In the genomic region with DNA sequence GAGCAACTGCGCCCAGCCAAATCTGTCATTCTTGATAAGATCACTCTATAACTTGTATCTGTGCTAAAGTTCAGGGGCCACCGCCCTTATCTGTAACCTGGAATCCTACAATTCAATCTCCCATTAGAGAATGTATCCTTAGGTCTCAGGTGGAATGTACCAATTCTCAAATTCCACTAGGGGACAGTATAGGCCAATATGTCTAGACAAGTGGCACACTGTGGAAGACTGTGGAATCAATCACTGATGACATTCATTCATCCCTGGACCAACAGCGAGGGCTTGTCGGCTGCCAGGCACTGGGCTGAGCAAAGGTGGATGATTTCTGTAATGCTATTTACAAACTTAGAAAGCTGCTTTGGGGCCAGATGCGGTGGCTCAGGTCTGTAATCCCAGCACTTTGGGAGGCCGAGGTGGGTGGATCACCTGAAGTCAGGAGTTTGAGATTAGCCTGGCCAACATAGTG, we compare ENCODE assay signal across 8 cellular contexts. TPM values are rescaled to one million over a fixed set of nuclear protein-coding genes. Genes with fewer than 3 reads are reported as not detected.
DNase-seq lines count a peak whose midpoint lies in the region; ATAC-seq and TF ChIP-seq lines count a peak whose summit lies in the region.

No MANE protein-coding gene starts in this region.

- H3K27ac Mint-ChIP-seq in stimulated activated effector memory CD8-positive, alpha-beta T cell treated with anti-CD3 and anti-CD28 coated beads, Interleukin-12 subunit alpha, Interleukin-12 subunit beta, amount 100 ng/mL, for 72 hours = no peak overlapping the region

- no peak overlapping the region for H3K27ac ChIP-seq in foreskin keratinocyte

- H3K36me3 Mint-ChIP-seq in stimulated activated effector memory CD8-positive, alpha-beta T cell treated with anti-CD3 and anti-CD28 coated beads, Interleukin-12 subunit alpha, Interleukin-12 subunit beta, amount 100 ng/mL, for 72 hours = no peaks in the 10 kb centered on the region

- TF ChIP-seq CTCF in foreskin keratinocyte (conservative IDR thresholded peaks at IDR 0.05) = peak; percentile 91

- DNase-seq in NOMO-1 treated with DMSO at 0.1 percent for 48 hours (lab: John Stamatoyannopoulos, UW; ENCODE audit: unreplicated experiment) (peak; percentile 38), NOMO-1 treated with dmso at 0.1 percent for 144 hours (lab: John Stamatoyannopoulos, UW; ENCODE audit: unreplicated experiment) (no peak), foreskin keratinocyte (peak in 1 of 2 donors; percentile 58), retina (no peak), amygdala (lab: John Stamatoyannopoulos, UW) (no peak)
- no peak for DNase-seq in stimulated activated effector memory CD8-positive, alpha-beta T cell treated with anti-CD3 and anti-CD28 coated beads, Interleukin-12 subunit alpha, Interleukin-12 subunit beta, amount 100 ng/mL, for 72 hours (ENCODE audit: low spot score in 2 of 2)

- no peaks in the 10 kb centered on the region for H3K9me3 Mint-ChIP-seq in stimulated activated effector memory CD8-positive, alpha-beta T cell treated with anti-CD3 and anti-CD28 coated beads, Interleukin-12 subunit alpha, Interleukin-12 subunit beta, amount 100 ng/mL, for 72 hours

- ATAC-seq in HG03432 (IDR thresholded peaks at IDR 0.05; ENCODE audit: unreplicated experiment) = peak; percentile 61
- ATAC-seq in SK-N-SH treated with all-trans-retinoic acid at 6 μM for 48 hours = peak; percentile 95
- peak; percentile 89 for ATAC-seq in foreskin keratinocyte
- peak; percentile 76 for ATAC-seq in stimulated activated effector memory CD8-positive, alpha-beta T cell treated with anti-CD3 and anti-CD28 coated beads, Interleukin-12 subunit alpha, Interleukin-12 subunit beta, amount 100 ng/mL, for 72 hours

- H3K27me3 ChIP-seq in foreskin keratinocyte = no peaks in the 10 kb centered on the region

- no peak overlapping the region for H3K4me3 Mint-ChIP-seq in stimulated activated effector memory CD8-positive, alpha-beta T cell treated with anti-CD3 and anti-CD28 coated beads, Interleukin-12 subunit alpha, Interleukin-12 subunit beta, amount 100 ng/mL, for 72 hours

- no peaks in the 10 kb centered on the region for H3K4me1 Mint-ChIP-seq in stimulated activated effector memory CD8-positive, alpha-beta T cell treated with anti-CD3 and anti-CD28 coated beads, Interleukin-12 subunit alpha, Interleukin-12 subunit beta, amount 100 ng/mL, for 72 hours

- no peaks in the 10 kb centered on the region for H3K4me1 ChIP-seq in foreskin keratinocyte

TF ChIP-seq in SK-N-SH treated with all-trans-retinoic acid at 6 μM for 48 hours, 23 proteins besides CTCF, POLR2A, EP300 and RAD21:
- no peak for TF ChIP-seq ZC3H10 (CRISPR knock-in tag; IDR thresholded peaks at IDR 0.05)
- TF ChIP-seq, protein P1, sequence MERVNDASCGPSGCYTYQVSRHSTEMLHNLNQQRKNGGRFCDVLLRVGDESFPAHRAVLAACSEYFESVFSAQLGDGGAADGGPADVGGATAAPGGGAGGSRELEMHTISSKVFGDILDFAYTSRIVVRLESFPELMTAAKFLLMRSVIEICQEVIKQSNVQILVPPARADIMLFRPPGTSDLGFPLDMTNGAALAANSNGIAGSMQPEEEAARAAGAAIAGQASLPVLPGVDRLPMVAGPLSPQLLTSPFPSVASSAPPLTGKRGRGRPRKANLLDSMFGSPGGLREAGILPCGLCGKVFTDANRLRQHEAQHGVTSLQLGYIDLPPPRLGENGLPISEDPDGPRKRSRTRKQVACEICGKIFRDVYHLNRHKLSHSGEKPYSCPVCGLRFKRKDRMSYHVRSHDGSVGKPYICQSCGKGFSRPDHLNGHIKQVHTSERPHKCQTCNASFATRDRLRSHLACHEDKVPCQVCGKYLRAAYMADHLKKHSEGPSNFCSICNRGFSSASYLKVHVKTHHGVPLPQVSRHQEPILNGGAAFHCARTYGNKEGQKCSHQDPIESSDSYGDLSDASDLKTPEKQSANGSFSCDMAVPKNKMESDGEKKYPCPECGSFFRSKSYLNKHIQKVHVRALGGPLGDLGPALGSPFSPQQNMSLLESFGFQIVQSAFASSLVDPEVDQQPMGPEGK (CRISPR knock-in tag; IDR thresholded peaks at IDR 0.05; ENCODE audit: borderline replicate concordance) = no peak
- no peak for TF ChIP-seq ESRRG (CRISPR knock-in tag; IDR thresholded peaks at IDR 0.05)
- no peak for TF ChIP-seq ARNTL (CRISPR knock-in tag; IDR thresholded peaks at IDR 0.05; ENCODE audit: borderline replicate concordance, low read depth)
- no peak for TF ChIP-seq GLIS3 (CRISPR knock-in tag; IDR thresholded peaks at IDR 0.05)
- no peak for TF ChIP-seq ZFP30 (CRISPR knock-in tag; IDR thresholded peaks at IDR 0.05)
- TF ChIP-seq RARB (CRISPR knock-in tag; IDR thresholded peaks at IDR 0.05) = no peak
- no peak for TF ChIP-seq OSR1 (CRISPR knock-in tag; IDR thresholded peaks at IDR 0.05)
- TF ChIP-seq SNAI2 (CRISPR knock-in tag; IDR thresholded peaks at IDR 0.05) = no peak
- TF ChIP-seq, protein P2, sequence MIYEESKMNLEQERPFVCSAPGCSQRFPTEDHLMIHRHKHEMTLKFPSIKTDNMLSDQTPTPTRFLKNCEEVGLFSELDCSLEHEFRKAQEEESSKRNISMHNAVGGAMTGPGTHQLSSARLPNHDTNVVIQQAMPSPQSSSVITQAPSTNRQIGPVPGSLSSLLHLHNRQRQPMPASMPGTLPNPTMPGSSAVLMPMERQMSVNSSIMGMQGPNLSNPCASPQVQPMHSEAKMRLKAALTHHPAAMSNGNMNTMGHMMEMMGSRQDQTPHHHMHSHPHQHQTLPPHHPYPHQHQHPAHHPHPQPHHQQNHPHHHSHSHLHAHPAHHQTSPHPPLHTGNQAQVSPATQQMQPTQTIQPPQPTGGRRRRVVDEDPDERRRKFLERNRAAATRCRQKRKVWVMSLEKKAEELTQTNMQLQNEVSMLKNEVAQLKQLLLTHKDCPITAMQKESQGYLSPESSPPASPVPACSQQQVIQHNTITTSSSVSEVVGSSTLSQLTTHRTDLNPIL (CRISPR knock-in tag; IDR thresholded peaks at IDR 0.05; ENCODE audit: low read depth) = no peak
- TF ChIP-seq, protein P3, sequence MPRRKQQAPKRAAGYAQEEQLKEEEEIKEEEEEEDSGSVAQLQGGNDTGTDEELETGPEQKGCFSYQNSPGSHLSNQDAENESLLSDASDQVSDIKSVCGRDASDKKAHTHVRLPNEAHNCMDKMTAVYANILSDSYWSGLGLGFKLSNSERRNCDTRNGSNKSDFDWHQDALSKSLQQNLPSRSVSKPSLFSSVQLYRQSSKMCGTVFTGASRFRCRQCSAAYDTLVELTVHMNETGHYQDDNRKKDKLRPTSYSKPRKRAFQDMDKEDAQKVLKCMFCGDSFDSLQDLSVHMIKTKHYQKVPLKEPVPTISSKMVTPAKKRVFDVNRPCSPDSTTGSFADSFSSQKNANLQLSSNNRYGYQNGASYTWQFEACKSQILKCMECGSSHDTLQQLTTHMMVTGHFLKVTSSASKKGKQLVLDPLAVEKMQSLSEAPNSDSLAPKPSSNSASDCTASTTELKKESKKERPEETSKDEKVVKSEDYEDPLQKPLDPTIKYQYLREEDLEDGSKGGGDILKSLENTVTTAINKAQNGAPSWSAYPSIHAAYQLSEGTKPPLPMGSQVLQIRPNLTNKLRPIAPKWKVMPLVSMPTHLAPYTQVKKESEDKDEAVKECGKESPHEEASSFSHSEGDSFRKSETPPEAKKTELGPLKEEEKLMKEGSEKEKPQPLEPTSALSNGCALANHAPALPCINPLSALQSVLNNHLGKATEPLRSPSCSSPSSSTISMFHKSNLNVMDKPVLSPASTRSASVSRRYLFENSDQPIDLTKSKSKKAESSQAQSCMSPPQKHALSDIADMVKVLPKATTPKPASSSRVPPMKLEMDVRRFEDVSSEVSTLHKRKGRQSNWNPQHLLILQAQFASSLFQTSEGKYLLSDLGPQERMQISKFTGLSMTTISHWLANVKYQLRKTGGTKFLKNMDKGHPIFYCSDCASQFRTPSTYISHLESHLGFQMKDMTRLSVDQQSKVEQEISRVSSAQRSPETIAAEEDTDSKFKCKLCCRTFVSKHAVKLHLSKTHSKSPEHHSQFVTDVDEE (CRISPR knock-in tag; IDR thresholded peaks at IDR 0.05) = no peak
- TF ChIP-seq, protein P4, sequence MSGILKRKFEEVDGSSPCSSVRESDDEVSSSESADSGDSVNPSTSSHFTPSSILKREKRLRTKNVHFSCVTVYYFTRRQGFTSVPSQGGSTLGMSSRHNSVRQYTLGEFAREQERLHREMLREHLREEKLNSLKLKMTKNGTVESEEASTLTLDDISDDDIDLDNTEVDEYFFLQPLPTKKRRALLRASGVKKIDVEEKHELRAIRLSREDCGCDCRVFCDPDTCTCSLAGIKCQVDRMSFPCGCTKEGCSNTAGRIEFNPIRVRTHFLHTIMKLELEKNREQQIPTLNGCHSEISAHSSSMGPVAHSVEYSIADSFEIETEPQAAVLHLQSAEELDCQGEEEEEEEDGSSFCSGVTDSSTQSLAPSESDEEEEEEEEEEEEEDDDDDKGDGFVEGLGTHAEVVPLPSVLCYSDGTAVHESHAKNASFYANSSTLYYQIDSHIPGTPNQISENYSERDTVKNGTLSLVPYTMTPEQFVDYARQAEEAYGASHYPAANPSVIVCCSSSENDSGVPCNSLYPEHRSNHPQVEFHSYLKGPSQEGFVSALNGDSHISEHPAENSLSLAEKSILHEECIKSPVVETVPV (CRISPR knock-in tag; IDR thresholded peaks at IDR 0.05) = no peak
- no peak for TF ChIP-seq ZNF8 (CRISPR knock-in tag; IDR thresholded peaks at IDR 0.05)
- no peak for TF ChIP-seq TOX (CRISPR knock-in tag; IDR thresholded peaks at IDR 0.05; ENCODE audit: borderline replicate concordance)
- no peak for TF ChIP-seq ZNF70 (CRISPR knock-in tag; IDR thresholded peaks at IDR 0.05)
- no peak for TF ChIP-seq ZFP3 (CRISPR knock-in tag; IDR thresholded peaks at IDR 0.05)
- no peak for TF ChIP-seq ISL1 (CRISPR knock-in tag; IDR thresholded peaks at IDR 0.05)

RNA-seq across cellular contexts. Expression of a gene that starts 28.7 kb away (rescaled TPM):
- 11.1 and 16.0 TPM in 2 replicates for total RNA-seq in foreskin keratinocyte
- 3.2 and 3.9 TPM in 2 replicates for polyA plus RNA-seq in foreskin keratinocyte

RNA-seq across cellular contexts. Expression of a gene that starts 50.2 kb away (rescaled TPM):
- 45.5 and 48.1 TPM in 2 replicates for total RNA-seq in foreskin keratinocyte
- polyA plus RNA-seq in foreskin keratinocyte = 24.0 and 27.7 TPM in 2 replicates
